Comparison of ENCODE assay signal across 23 cellular contexts in the genomic region with DNA sequence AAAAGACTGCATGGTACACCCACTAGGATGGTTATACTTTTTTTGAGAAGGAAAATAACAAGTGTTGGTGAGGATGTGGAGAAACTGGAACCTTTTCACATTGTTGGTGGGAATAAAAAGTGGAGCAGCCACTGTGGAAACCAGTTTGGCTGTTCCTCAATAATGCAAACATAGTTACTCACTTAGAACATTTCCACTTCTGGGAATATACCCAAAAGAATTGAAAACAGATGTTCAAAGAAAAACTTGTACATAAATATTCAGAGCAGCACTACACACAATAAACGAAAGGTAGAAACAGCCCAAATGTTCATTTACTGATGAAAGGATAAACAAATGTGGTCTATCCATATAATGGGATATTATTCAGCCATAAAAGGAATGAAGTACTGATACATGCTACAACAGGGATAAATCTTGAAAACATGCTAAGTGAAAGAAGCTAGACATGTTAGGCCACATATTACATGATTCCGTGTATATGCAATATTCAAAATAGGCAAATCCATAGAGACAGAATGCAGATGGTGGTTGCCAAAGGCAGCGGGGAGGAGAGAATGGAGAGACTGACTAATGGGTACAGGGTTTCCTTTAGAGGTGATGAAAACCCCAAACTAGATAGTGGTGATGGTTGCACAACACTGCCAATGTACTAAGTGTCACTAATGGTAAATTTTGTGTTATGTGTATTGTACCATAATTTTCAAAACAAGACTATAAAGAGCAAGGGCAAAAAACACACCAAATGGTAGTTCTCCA.
"Had no signal": no experiment of that assay in that cellular context is flagged by ENCODE, and none has a peak within 500 bp of the region (broad histone marks: within the 10 kb centered on the region; RNA-seq: fewer than 3 reads in every experiment).

No MANE protein-coding gene starts in this region.

- H3K36me3 Mint-ChIP-seq: activated naive CD4-positive, alpha-beta T cell treated with anti-CD3 and anti-CD28 coated beads, Interleukin-2, amount 50 U/mL, for 24 hours had no signal

- H3K4me1 ChIP-seq: foreskin keratinocyte, lower lobe of right lung had no signal

- H3K27ac Mint-ChIP-seq: activated naive CD4-positive, alpha-beta T cell treated with anti-CD3 and anti-CD28 coated beads, Interleukin-2, amount 50 U/mL, for 24 hours; endodermal cell; progenitor cell of endocrine pancreas had no signal

- H3K27me3 ChIP-seq: right atrium auricular region had no signal

- H3K9me3 ChIP-seq: lower lobe of right lung, right atrium auricular region had no signal

- H3K79me2 ChIP-seq: hepatocyte had no signal

- H3K36me3 ChIP-seq: lower lobe of right lung, right atrium auricular region, WERI-Rb-1 had no signal

- H3K9me3 Mint-ChIP-seq: activated naive CD4-positive, alpha-beta T cell treated with anti-CD3 and anti-CD28 coated beads, Interleukin-2, amount 50 U/mL, for 24 hours; endodermal cell had no signal

- H3K27ac ChIP-seq: epithelial cell of prostate, foreskin keratinocyte, hepatocyte, lower lobe of right lung, right atrium auricular region, WERI-Rb-1 had no signal

- H3K4me3 ChIP-seq: hepatocyte, lower lobe of right lung, right atrium auricular region had no signal

- H3K4me2 ChIP-seq: hepatocyte had no signal

- ATAC-seq: foreskin keratinocyte, left colon, lower lobe of right lung had no signal

- H2AFZ ChIP-seq: hepatocyte had no signal

- DNase-seq: activated CD4-positive, alpha-beta T cell treated with anti-CD3 and anti-CD28 coated beads for 1 hour; activated CD4-positive, alpha-beta T cell treated with anti-CD3 and anti-CD28 coated beads, Interleukin-2, amount 50 U/mL, for 48 hours; activated gamma-delta T cell; amniotic stem cell; endodermal cell; foreskin keratinocyte; islet precursor cell; left colon; lower lobe of right lung; midbrain; nephron progenitor cell; occipital lobe; stimulated activated CD4-positive, alpha-beta T cell treated with anti-CD3 and anti-CD28 coated beads, Interleukin-12 subunit alpha, Interleukin-12 subunit beta, amount 100 ng/mL, for 4 hours; stimulated activated CD4-positive, alpha-beta T cell treated with anti-CD3 and anti-CD28 coated beads, Interleukin-1b, Interleukin-23, amount 100 ng/mL, for 48 hours; stimulated activated CD8-positive, alpha-beta memory T cell treated with anti-CD3 and anti-CD28 coated beads, Interleukin-4, amount 100 ng/mL, for 48 hours; stimulated activated naive CD4-positive, alpha-beta T cell; T-helper 2 cell; WERI-Rb-1 had no signal

- H3K4me3 Mint-ChIP-seq: activated naive CD4-positive, alpha-beta T cell treated with anti-CD3 and anti-CD28 coated beads, Interleukin-2, amount 50 U/mL, for 24 hours; endodermal cell; nephron progenitor cell had no signal
